ENCODE assay signal across 21 cellular contexts in the genomic region with DNA sequence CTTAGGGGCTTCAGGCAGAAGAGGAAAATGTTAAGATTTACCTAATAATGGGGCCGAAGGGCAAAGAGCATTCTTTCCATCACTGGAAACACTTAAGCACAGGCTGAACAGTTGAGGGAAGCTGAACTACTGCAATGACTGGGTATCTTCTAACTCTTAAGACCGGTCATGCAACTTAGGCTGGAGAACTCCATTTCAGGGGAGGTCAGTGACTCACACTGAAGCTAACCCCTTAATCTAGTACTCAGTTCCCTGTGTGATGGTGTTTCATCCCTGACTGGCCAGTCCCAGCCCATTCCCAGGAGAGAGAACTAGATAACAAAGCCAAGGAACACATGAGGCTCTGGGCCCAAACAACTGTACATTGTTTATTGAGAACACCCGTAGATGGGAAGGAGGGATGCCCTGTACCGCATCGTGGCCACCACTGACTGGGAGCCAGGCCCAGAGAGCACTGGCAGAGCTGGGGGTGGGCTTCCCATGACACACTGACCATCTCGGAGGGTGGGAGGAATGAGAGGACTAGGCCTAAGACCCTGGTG. TPM values are rescaled to one million over a fixed set of nuclear protein-coding genes. Genes with fewer than 3 reads are reported as not detected.
DNase-seq lines count a peak whose midpoint lies in the region; ATAC-seq and TF ChIP-seq lines count a peak whose summit lies in the region.
"Had no signal": no experiment of that assay in that cellular context is flagged by ENCODE, and none has a peak within 500 bp of the region (broad histone marks: within the 10 kb centered on the region; RNA-seq: fewer than 3 reads in every experiment).

No MANE protein-coding gene starts in this region.

- intact Hi-C loops in esophagus muscularis mucosa (cut with DNase I), result no loop called here

- ATAC-seq in GM21723 (IDR thresholded peaks at IDR 0.05; ENCODE audit: unreplicated experiment), result no peak
- ATAC-seq: activated CD8-positive, alpha-beta T cell treated with anti-CD3 and anti-CD28 coated beads for 36 hours; heart right ventricle; Right ventricle myocardium inferior; stimulated activated effector memory CD8-positive, alpha-beta T cell treated with anti-CD3 and anti-CD28 coated beads, Interleukin-12 subunit alpha, Interleukin-12 subunit beta, amount 100 ng/mL, for 72 hours had no signal

- WGBS in esophagus muscularis mucosa, result 80% methylated on average over 5 of the region's 6 CpGs
- 88% methylated on average over 6 of the region's 6 CpGs for WGBS in smooth muscle cell (ENCODE audit: low lambda C conversion rate)

- H3F3A ChIP-seq in smooth muscle cell (ENCODE audit: low read depth), result peaks cover 59% of the 10 kb centered on the region

- H3K9ac ChIP-seq in smooth muscle cell (ENCODE audit: low read depth), result no peak overlapping the region

- no peaks in the 10 kb centered on the region for H3K79me2 ChIP-seq in smooth muscle cell (ENCODE audit: low read depth)

- no peak overlapping the region for H3K4me2 ChIP-seq in smooth muscle cell

- H3K9me3 ChIP-seq in esophagus muscularis mucosa (no peaks in the 10 kb centered on the region), smooth muscle cell (replicated peaks; ENCODE audit: low read depth) (no peaks in the 10 kb centered on the region)
- H3K9me3 ChIP-seq: heart right ventricle, upper lobe of left lung had no signal

- CTCF ChIA-PET in RWPE1 (lab: Yijun Ruan, JAX), result no interaction called here

- DNase-seq in DMS 273 (lab: John Stamatoyannopoulos, UW; ENCODE audit: unreplicated experiment), result peak; percentile 11
- no peak for DNase-seq in DMS 273 treated with DMSO at 0.1 percent for 48 hours (lab: John Stamatoyannopoulos, UW)
- DNase-seq in RWPE1 (ENCODE audit: low spot score), result no peak
- no peak for DNase-seq in esophagus muscularis mucosa (ENCODE audit: extremely low spot score)
- no peak for DNase-seq in smooth muscle cell (lab: John Stamatoyannopoulos, UW; ENCODE audit: unreplicated experiment)
- no peak for DNase-seq in COLO668 (lab: John Stamatoyannopoulos, UW; ENCODE audit: unreplicated experiment)
- no peak for DNase-seq in T-helper 9 cell
- DNase-seq: activated CD8-positive, alpha-beta T cell treated with anti-CD3 and anti-CD28 coated beads for 36 hours; aorta; CD8-positive, alpha-beta memory T cell; erythroblast; heart right ventricle; islet precursor cell; NCI-H1694 treated with DMSO at 0.1 percent for 48 hours; NCI-H345; T-helper 1 cell had no signal

- TF ChIP-seq CTCF in RWPE1 (conservative IDR thresholded peaks at IDR 0.05; ENCODE audit: low read depth) (no peak), esophagus muscularis mucosa (IDR thresholded peaks at IDR 0.05) (no peak), smooth muscle cell (IDR thresholded peaks at IDR 0.05; ENCODE audit: borderline replicate concordance, insufficient read depth, poor library complexity, severe bottlenecking) (no peak)

- H4K20me1 ChIP-seq in smooth muscle cell (ENCODE audit: low read depth), result peaks cover 60% of the 10 kb centered on the region

- peaks cover 5 to 21% (median 14%) of the 10 kb centered on the region in 4 donors for H3K4me1 ChIP-seq in esophagus muscularis mucosa
- peaks cover 17% of the 10 kb centered on the region for H3K4me1 ChIP-seq in smooth muscle cell (ENCODE audit: low read depth)

- POLR2A ChIA-PET in RWPE1 (lab: Yijun Ruan, JAX; ENCODE audit: low non-redundant PET), result no interaction called here

- H3K36me3 ChIP-seq in esophagus muscularis mucosa (peaks cover 65 to 78% (median 73%) of the 10 kb centered on the region in 4 donors), smooth muscle cell (ENCODE audit: low read depth) (peaks cover 13% of the 10 kb centered on the region)

- no peak for TF ChIP-seq EP300 in esophagus muscularis mucosa (IDR thresholded peaks at IDR 0.05)

- H3K4me3 ChIP-seq in esophagus muscularis mucosa, result no peak overlapping the region
- no peak overlapping the region for H3K4me3 ChIP-seq in smooth muscle cell
- H3K4me3 ChIP-seq: heart right ventricle, upper lobe of left lung had no signal

- TF ChIP-seq POLR2A in esophagus muscularis mucosa (IDR thresholded peaks at IDR 0.05; ENCODE audit: low read depth), result no peak

- H2AFZ ChIP-seq in smooth muscle cell (ENCODE audit: low read depth), result no peak overlapping the region

- H3K27ac ChIP-seq in RWPE1 (peak overlapping the region; percentile 27), esophagus muscularis mucosa (replicated peaks in 1 of 4) (peak overlapping the region; percentile 13 to 39 (median 19)), smooth muscle cell (ENCODE audit: low read depth) (peak overlapping the region; percentile 57)
- H3K27ac ChIP-seq: 22Rv1, upper lobe of left lung had no signal

- H3K27me3 ChIP-seq in esophagus muscularis mucosa (no peaks in the 10 kb centered on the region), smooth muscle cell (ENCODE audit: low read depth) (no peaks in the 10 kb centered on the region)
- H3K27me3 ChIP-seq: heart right ventricle, upper lobe of left lung had no signal

RNA-seq across cellular contexts. Expression of gene RPL27A, which starts 10.5 kb away (rescaled TPM):
- total RNA-seq in esophagus muscularis mucosa (1,000 to 10,000 TPM in 1 of 4 donors, 100 to 1,000 TPM in 3; 665 to 1,629 (median 791) TPM), smooth muscle cell (731 and 1,140 TPM in 2 replicates)
- 817 and 878 TPM in 2 replicates for polyA plus RNA-seq in smooth muscle cell

RNA-seq across cellular contexts. Expression of gene TRIM66, which starts 10.6 kb away (rescaled TPM):
- total RNA-seq in esophagus muscularis mucosa (1 to 10 TPM; 2.2 to 5.4 (median 3.1) TPM), smooth muscle cell (5.8 and 7.1 TPM in 2 replicates)
- 0.24 and 0.93 TPM in 2 replicates for polyA plus RNA-seq in smooth muscle cell
